ENCODE assay signal across 25 cellular contexts in genomic region chr1:169943963-169944526, GRCh38.
"Had no signal": no experiment of that assay in that cellular context is flagged by ENCODE, and none has a peak within 500 bp of the region (broad histone marks: within the 10 kb centered on the region; RNA-seq: fewer than 3 reads in every experiment).

No MANE protein-coding gene starts in this region.

- H3K9me3 ChIP-seq: adrenal gland, body of pancreas, thyroid gland, upper lobe of right lung had no signal

- H3K4me3 ChIP-seq: adrenal gland, body of pancreas, thyroid gland, upper lobe of right lung had no signal

- ATAC-seq: activated CD4-positive, CD25-positive, alpha-beta regulatory T cell treated with anti-CD3 and anti-CD28 coated beads, Interleukin-2, amount 50 U/mL, for 24 hours; body of pancreas; esophagus mucosa; left colon; naive thymus-derived CD8-positive, alpha-beta T cell; stimulated activated effector memory CD8-positive, alpha-beta T cell treated with anti-CD3 and anti-CD28 coated beads, Interleukin-12 subunit alpha, Interleukin-12 subunit beta, amount 100 ng/mL, for 72 hours had no signal

- DNase-seq: activated CD4-positive, alpha-beta T cell treated with anti-CD3 and anti-CD28 coated beads for 48 hours; activated CD4-positive, alpha-beta T cell treated with anti-CD3 and anti-CD28 coated beads, Interleukin-2, amount 50 U/mL, for 48 hours; activated CD8-positive, alpha-beta memory T cell treated with anti-CD3 and anti-CD28 coated beads for 24 hours; activated effector memory CD4-positive, alpha-beta T cell treated with anti-CD3 and anti-CD28 coated beads, Interleukin-2, amount 50 U/mL, for 16 hours; activated naive CD4-positive, alpha-beta T cell treated with anti-CD3 and anti-CD28 coated beads for 36 hours; activated naive CD8-positive, alpha-beta T cell treated with anti-CD3 and anti-CD28 coated beads for 36 hours; adrenal gland; aorta; body of pancreas; foreskin keratinocyte; islet precursor cell; left colon; naive thymus-derived CD8-positive, alpha-beta T cell; occipital lobe; stimulated activated CD4-positive, alpha-beta T cell treated with anti-CD3 and anti-CD28 coated beads, Interleukin-4, amount 100 ng/mL, for 24 hours; stimulated activated naive CD8-positive, alpha-beta T cell treated with anti-CD3 and anti-CD28 coated beads, Interleukin-15, amount 100 ng/mL, for 72 hours; SW 1271; T1000; thyroid gland; upper lobe of right lung; WERI-Rb-1 had no signal

- H3K4me1 ChIP-seq: body of pancreas, foreskin keratinocyte, parathyroid adenoma, upper lobe of right lung had no signal

- H3K27ac ChIP-seq: adrenal gland, body of pancreas, foreskin keratinocyte, parathyroid adenoma, thyroid gland, upper lobe of right lung, WERI-Rb-1 had no signal

- H3K36me3 ChIP-seq: adrenal gland, thyroid gland, upper lobe of right lung, WERI-Rb-1 had no signal

- H3K27me3 ChIP-seq: adrenal gland, body of pancreas, foreskin keratinocyte, thyroid gland, upper lobe of right lung had no signal
